In the genomic region with DNA sequence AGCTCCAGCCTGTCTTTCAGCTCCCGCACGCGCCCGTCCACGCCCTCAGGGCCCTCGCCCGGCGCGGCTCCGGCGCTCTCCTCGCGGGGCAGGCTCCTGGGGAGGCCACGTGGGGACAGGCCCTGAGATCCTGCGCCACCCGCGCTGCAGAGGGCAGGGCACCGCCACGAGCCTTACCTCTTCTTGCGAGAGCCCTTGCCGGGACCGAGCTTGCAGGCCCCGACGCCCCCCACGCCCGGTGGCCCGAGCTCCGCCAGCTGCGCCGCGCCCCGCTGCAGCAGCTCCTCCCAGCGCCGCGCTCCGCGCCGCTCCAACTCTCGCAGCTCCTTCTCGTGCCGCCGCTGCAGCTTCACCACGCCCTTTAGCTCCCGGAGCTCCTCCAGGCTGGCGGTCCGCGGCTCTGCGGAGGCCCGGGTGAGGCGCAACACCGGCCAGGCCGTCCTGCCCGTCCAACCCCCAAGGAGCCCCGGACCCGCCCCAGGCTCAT, we compare ENCODE assay signal across 9 cellular contexts. TPM values are rescaled to one million over a fixed set of nuclear protein-coding genes. Genes with fewer than 3 reads are reported as not detected.
DNase-seq lines count a peak whose midpoint lies in the region; ATAC-seq, FAIRE-seq and TF ChIP-seq lines count a peak whose summit lies in the region.
"Had no signal": no experiment of that assay in that cellular context is flagged by ENCODE, and none has a peak within 500 bp of the region (broad histone marks: within the 10 kb centered on the region; RNA-seq: fewer than 3 reads in every experiment).

No MANE protein-coding gene starts in this region.

- peak overlapping the region; percentile 61 to 87; a peak in 5 of 6 replicates for H3K27ac ChIP-seq in A549
- peak overlapping the region; percentile 1 for H3K27ac ChIP-seq in caudate nucleus (ENCODE audit: low read depth, low read length)
- no peak overlapping the region for H3K27ac ChIP-seq in CD8-positive, alpha-beta T cell (ENCODE audit: low read depth, low read length)

- intact Hi-C loops in CD8-positive, alpha-beta T cell (cut with DNase I, micrococcal nuclease), result no loop called here

- TF ChIP-seq RAD21 in A549 (conservative IDR thresholded peaks at IDR 0.05 in 1 of 2, IDR thresholded peaks at IDR 0.05 in 1 of 2), result no peak

- DNase-seq in A549 (ENCODE audit: low read depth in 1 of 2, low spot score in 1 of 2) (peak; percentile 31 to 38), M059J (ENCODE audit: low read depth) (peak; percentile 51), caudate nucleus (lab: John Stamatoyannopoulos, UW) (peak in 32 of 61 donors; percentile 7 to 76 (median 42)), left lobe of liver (ENCODE audit: low spot score) (no peak), cerebellar cortex (ENCODE audit: low spot score) (no peak)
- no peak for DNase-seq in T-helper 2 cell treated with Interferon-gamma antibody and Interleukin-4, amounts not matched to agents 5 μg/mL and 100 μg/mL, for 36 hours (ENCODE audit: low spot score)
- no peak for DNase-seq in CD8-positive, alpha-beta T cell
- DNase-seq: GDM1 had no signal

- H3K36me3 Mint-ChIP-seq in T-helper 2 cell treated with Interferon-gamma antibody and Interleukin-4, amounts not matched to agents 5 μg/mL and 100 μg/mL, for 36 hours (ENCODE audit: low read depth), result peaks cover 29% of the 10 kb centered on the region
- peaks cover 68% of the 10 kb centered on the region for H3K36me3 Mint-ChIP-seq in CD8-positive, alpha-beta T cell

- peaks cover 11% of the 10 kb centered on the region; the same call in 2 of the 3 replicates for H3K4me1 ChIP-seq in A549
- H3K4me1 ChIP-seq in CD8-positive, alpha-beta T cell (ENCODE audit: insufficient read depth, low read length), result no peaks in the 10 kb centered on the region

- CTCF ChIA-PET in A549 (lab: Yijun Ruan, JAX), result interaction anchor here (0.6 to 7.2 kb wide), 10 partner anchors 9 to 83 kb away, joined by 3 to 55 read pairs (median 18); a partner anchor contains a TSS
- CTCF ChIA-PET in CD8-positive, alpha-beta T cell (lab: Charles Lee), result interaction anchor here (4.8 to 10.4 kb wide), 3 partner anchors 14 to 47 kb away, joined by 27 to 120 read pairs (median 119); a partner anchor contains a TSS

- H3K27me3 ChIP-seq in CD8-positive, alpha-beta T cell (ENCODE audit: insufficient read depth, low read length), result no peaks in the 10 kb centered on the region

- no peak for TF ChIP-seq EP300 in A549 (IDR thresholded peaks at IDR 0.05)

- H3K4me3 Mint-ChIP-seq in T-helper 2 cell treated with Interferon-gamma antibody and Interleukin-4, amounts not matched to agents 5 μg/mL and 100 μg/mL, for 36 hours, result no peak overlapping the region
- H3K4me3 Mint-ChIP-seq in CD8-positive, alpha-beta T cell, result no peak overlapping the region

- TF ChIP-seq CTCF in A549 (IDR thresholded peaks at IDR 0.05), result no peak
- no peak for TF ChIP-seq CTCF in CD8-positive, alpha-beta T cell (IDR thresholded peaks at IDR 0.05)

- H3K27ac Mint-ChIP-seq in T-helper 2 cell treated with Interferon-gamma antibody and Interleukin-4, amounts not matched to agents 5 μg/mL and 100 μg/mL, for 36 hours, result no peak overlapping the region
- no peak overlapping the region for H3K27ac Mint-ChIP-seq in CD8-positive, alpha-beta T cell

- H3K36me3 ChIP-seq in CD8-positive, alpha-beta T cell (ENCODE audit: insufficient read depth, low read length), result peaks cover 17% of the 10 kb centered on the region

- H3K4me2 ChIP-seq in A549, result peak overlapping the region; percentile 84

- H3K9me3 ChIP-seq in A549, result no peaks in the 10 kb centered on the region
- no peaks in the 10 kb centered on the region for H3K9me3 ChIP-seq in CD8-positive, alpha-beta T cell (ENCODE audit: low read length)

- H3K4me1 Mint-ChIP-seq in T-helper 2 cell treated with Interferon-gamma antibody and Interleukin-4, amounts not matched to agents 5 μg/mL and 100 μg/mL, for 36 hours (ENCODE audit: low read depth), result no peaks in the 10 kb centered on the region
- H3K4me1 Mint-ChIP-seq in CD8-positive, alpha-beta T cell (ENCODE audit: low read depth), result no peaks in the 10 kb centered on the region

- H3K4me3 ChIP-seq in A549, result peak overlapping the region; percentile 34
- no peak overlapping the region for H3K4me3 ChIP-seq in CD8-positive, alpha-beta T cell (ENCODE audit: low read depth, low read length)

- no peaks in the 10 kb centered on the region for H3K27me3 Mint-ChIP-seq in T-helper 2 cell treated with Interferon-gamma antibody and Interleukin-4, amounts not matched to agents 5 μg/mL and 100 μg/mL, for 36 hours (ENCODE audit: low read depth)
- no peaks in the 10 kb centered on the region for H3K27me3 Mint-ChIP-seq in CD8-positive, alpha-beta T cell (ENCODE audit: low read depth)

- no peak for FAIRE-seq in A549 (lab: Jason Lieb, UNC)

- ATAC-seq in A549 (peak; percentile 67 to 82), left lobe of liver (peak; percentile 47), HG02852 (IDR thresholded peaks at IDR 0.05; ENCODE audit: unreplicated experiment) (no peak)
- no peak for ATAC-seq in CD8-positive, alpha-beta T cell

- H3K9me3 Mint-ChIP-seq in T-helper 2 cell treated with Interferon-gamma antibody and Interleukin-4, amounts not matched to agents 5 μg/mL and 100 μg/mL, for 36 hours, result no peaks in the 10 kb centered on the region
- no peaks in the 10 kb centered on the region for H3K9me3 Mint-ChIP-seq in CD8-positive, alpha-beta T cell

- TF ChIP-seq POLR2A in A549 (IDR thresholded peaks at IDR 0.05; ENCODE audit: low read length), result no peak

- WGBS in A549 (ENCODE audit: missing lambda C conversion rate), result 0% methylated on average over 3 of the region's 55 CpGs

- POLR2A ChIA-PET in A549 (lab: Yijun Ruan, JAX), result interaction anchor here (1.4 kb wide), 1 partner anchor 48 kb away, joined by 3 read pairs; no protein-coding TSS in a partner anchor
- POLR2A ChIA-PET in CD8-positive, alpha-beta T cell (lab: Charles Lee), result interaction anchor here (1.6 kb wide), 1 partner anchor 15 kb away, joined by 8 read pairs; no protein-coding TSS in a partner anchor

TF ChIP-seq in A549, 52 proteins besides CTCF, POLR2A, EP300 and RAD21 (continues in another document):
- TF ChIP-seq, protein P1, sequence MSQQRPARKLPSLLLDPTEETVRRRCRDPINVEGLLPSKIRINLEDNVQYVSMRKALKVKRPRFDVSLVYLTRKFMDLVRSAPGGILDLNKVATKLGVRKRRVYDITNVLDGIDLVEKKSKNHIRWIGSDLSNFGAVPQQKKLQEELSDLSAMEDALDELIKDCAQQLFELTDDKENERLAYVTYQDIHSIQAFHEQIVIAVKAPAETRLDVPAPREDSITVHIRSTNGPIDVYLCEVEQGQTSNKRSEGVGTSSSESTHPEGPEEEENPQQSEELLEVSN (IDR thresholded peaks at IDR 0.05; ENCODE audit: borderline replicate concordance, low read depth), result peak; percentile 76
- TF ChIP-seq, protein P2, sequence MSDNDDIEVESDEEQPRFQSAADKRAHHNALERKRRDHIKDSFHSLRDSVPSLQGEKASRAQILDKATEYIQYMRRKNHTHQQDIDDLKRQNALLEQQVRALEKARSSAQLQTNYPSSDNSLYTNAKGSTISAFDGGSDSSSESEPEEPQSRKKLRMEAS (IDR thresholded peaks at IDR 0.05), result peak; percentile 83

RNA-seq across cellular contexts. Expression of a gene that starts 8.3 kb away (rescaled TPM):
- polyA plus RNA-seq in A549 (2011; rRNA removed) (not detected in 2 replicates), A549 (2017; fragmentation: RNase III; extraction: RNeasy Plus Mini Kit Qiagen cat#74134 plus additional on column Dnase treatment) (0.08 to 0.25 TPM (median 0.10 TPM) in 3 replicates)
- polyA plus RNA-seq in A549 (2012; cell fraction: cytosol; rRNA removed), result 0.12 and 0.29 TPM in 2 replicates
- 0.40 and 0.96 TPM in 2 replicates for polyA plus RNA-seq in A549 (2012; cell fraction: nucleus; rRNA removed)
- not detected in 2 replicates for polyA minus RNA-seq in A549 (2011; rRNA and poly(A)+ RNA removed)
- total RNA-seq in M059J (2014; rRNA removed; shearing (Covaris generic)), result not detected in 2 replicates
- total RNA-seq in left lobe of liver, result not detected
- not detected for total RNA-seq in CD8-positive, alpha-beta T cell

RNA-seq across cellular contexts. Expression of a gene that starts 16.6 kb away (rescaled TPM):
- polyA plus RNA-seq in A549 (2011; rRNA removed) (0.19 and 0.30 TPM in 2 replicates), A549 (2017; fragmentation: RNase III; extraction: RNeasy Plus Mini Kit Qiagen cat#74134 plus additional on column Dnase treatment) (0.38 to 0.58 TPM (median 0.49 TPM) in 3 replicates)
- polyA plus RNA-seq in A549 (2012; cell fraction: cytosol; rRNA removed), result 0.65 and 0.84 TPM in 2 replicates
- 0.98 and 1.1 TPM in 2 replicates for polyA plus RNA-seq in A549 (2012; cell fraction: nucleus; rRNA removed)
- polyA minus RNA-seq in A549 (2011; rRNA and poly(A)+ RNA removed), result 0.37 TPM in 1 of 2 replicates, not detected in the other
- total RNA-seq in M059J (2014; rRNA removed; shearing (Covaris generic)), result not detected in 2 replicates
- total RNA-seq in left lobe of liver, result 8.7 TPM
- 100 to 1,000 TPM; 154 to 167 TPM for total RNA-seq in CD8-positive, alpha-beta T cell

RNA-seq across cellular contexts. Expression of a gene that starts 32.4 kb away (rescaled TPM):
- polyA plus RNA-seq in A549 (2011; rRNA removed) (2.8 and 3.5 TPM in 2 replicates), A549 (2017; fragmentation: RNase III; extraction: RNeasy Plus Mini Kit Qiagen cat#74134 plus additional on column Dnase treatment) (3.3 to 3.9 TPM (median 3.8 TPM) in 3 replicates)
- 0.98 and 1.6 TPM in 2 replicates for polyA plus RNA-seq in A549 (2012; cell fraction: cytosol; rRNA removed)
- 1.0 and 1.2 TPM in 2 replicates for polyA plus RNA-seq in A549 (2012; cell fraction: nucleus; rRNA removed)
- polyA minus RNA-seq in A549 (2011; rRNA and poly(A)+ RNA removed), result 0.74 and 1.2 TPM in 2 replicates
- 21.6 and 29.3 TPM in 2 replicates for total RNA-seq in M059J (2014; rRNA removed; shearing (Covaris generic))
- total RNA-seq in left lobe of liver, result 7.7 TPM
- total RNA-seq in CD8-positive, alpha-beta T cell, result 1 to 10 TPM; 4.3 to 8.1 TPM

RNA-seq across cellular contexts. Expression of a gene that starts 49.6 kb away (rescaled TPM):
- 1.9 and 2.8 TPM in 2 replicates for polyA plus RNA-seq in A549 (2011; rRNA removed)
- 1.5 and 1.8 TPM in 2 replicates for polyA plus RNA-seq in A549 (2012; cell fraction: cytosol; rRNA removed)
- 7.4 and 26.8 TPM in 2 replicates for polyA plus RNA-seq in A549 (2012; cell fraction: nucleus; rRNA removed)
- 23.4 to 28.7 TPM (median 27.4 TPM) in 3 replicates for polyA plus RNA-seq in A549 (2017; fragmentation: RNase III; extraction: RNeasy Plus Mini Kit Qiagen cat#74134 plus additional on column Dnase treatment)
- 8.3 and 9.8 TPM in 2 replicates for polyA minus RNA-seq in A549 (2011; rRNA and poly(A)+ RNA removed)
- total RNA-seq in M059J (2014; rRNA removed; shearing (Covaris generic)), result 9.4 and 14.1 TPM in 2 replicates
- 16.6 TPM for total RNA-seq in left lobe of liver
- 1 to 10 TPM in 1 of 2 experiments, under 1 TPM in 1; 0.60 to 1.1 TPM for total RNA-seq in CD8-positive, alpha-beta T cell

RNA-seq across cellular contexts. Expression of a gene that starts 52.3 kb away (rescaled TPM):
- polyA plus RNA-seq in A549 (2011; rRNA removed) (0.08 and 0.16 TPM in 2 replicates), A549 (2017; fragmentation: RNase III; extraction: RNeasy Plus Mini Kit Qiagen cat#74134 plus additional on column Dnase treatment) (0.05 to 0.12 TPM (median 0.10 TPM) in 3 replicates)
- 0.03 and 0.04 TPM in 2 replicates for polyA plus RNA-seq in A549 (2012; cell fraction: cytosol; rRNA removed)
- polyA plus RNA-seq in A549 (2012; cell fraction: nucleus; rRNA removed), result 0.10 and 0.22 TPM in 2 replicates
- polyA minus RNA-seq in A549 (2011; rRNA and poly(A)+ RNA removed), result 0.08 TPM in 1 of 2 replicates, not detected in the other
- total RNA-seq in M059J (2014; rRNA removed; shearing (Covaris generic)), result 9.8 and 13.0 TPM in 2 replicates
- not detected for total RNA-seq in left lobe of liver
- 1 to 10 TPM in 1 of 2 experiments, under 1 TPM in 1; 0.64 to 1.1 TPM for total RNA-seq in CD8-positive, alpha-beta T cell

Comparison
In these comparisons a context has a peak if more than half of its experiments do, and no peak if none do; other contexts are left out.
1. ATAC-seq: peak in A549 (2 of 2) and left lobe of liver (single experiment); none in CD8-positive, alpha-beta T cell (single experiment) and HG02852 (single experiment).
2. DNase-seq: peak in A549 (2 of 2), M059J (single experiment) and caudate nucleus (32 of 61); none in left lobe of liver (single experiment), T-helper 2 cell treated with Interferon-gamma antibody and Interleukin-4, amounts not matched to agents 5 μg/mL and 100 μg/mL, for 36 hours (single experiment), cerebellar cortex (single experiment) and CD8-positive, alpha-beta T cell (0 of 7).
3. RNA of a gene that starts 16.6 kb away (total RNA-seq): 154 to 167 TPM in CD8-positive, alpha-beta T cell; 8.7 TPM in left lobe of liver (single experiment) and not detected in M059J; every median in the first group is over 10 times any median in the second.